Comparison of ENCODE assay signal across 14 cellular contexts in genomic region chr11:944711-945470, GRCh38. TPM values are rescaled to one million over a fixed set of nuclear protein-coding genes. Genes with fewer than 3 reads are reported as not detected.
A peak's percentile ranks its signal among the peaks of the same experiment; 100 is the strongest.
DNase-seq lines count a peak whose midpoint lies in the region; ATAC-seq and TF ChIP-seq lines count a peak whose summit lies in the region.
"Had no signal": no experiment of that assay in that cellular context is flagged by ENCODE, and none has a peak within 500 bp of the region (broad histone marks: within the 10 kb centered on the region; RNA-seq: fewer than 3 reads in every experiment).

No MANE protein-coding gene starts in this region.

- H3K9me3 Mint-ChIP-seq in CD4-positive, alpha-beta memory T cell, result peaks cover 0 to 13% (median 5%) of the 10 kb centered on the region in 8 donors
- H3K9me3 Mint-ChIP-seq in endothelial cell (ENCODE audit: unreplicated experiment), result no peaks in the 10 kb centered on the region
- H3K9me3 Mint-ChIP-seq: natural killer cell treated with Interleukin-12 subunit alpha and Interleukin-12 subunit beta and Interleukin-15 and Interleukin-18, amount 100 ng/mL, for 72 hours had no signal

- H3K4me1 Mint-ChIP-seq in CD4-positive, alpha-beta memory T cell, result peaks cover 26 to 45% (median 38%) of the 10 kb centered on the region in 4 donors
- peaks cover 49% of the 10 kb centered on the region for H3K4me1 Mint-ChIP-seq in endothelial cell (ENCODE audit: unreplicated experiment)

- H3K9me3 ChIP-seq in CD4-positive, alpha-beta memory T cell (ENCODE audit: control insufficient read depth in 1 of 2, low read length in 2 of 2), result no peaks in the 10 kb centered on the region
- H3K9me3 ChIP-seq in OCI-LY1 (ENCODE audit: low read length), result peaks cover 3% of the 10 kb centered on the region; the same call in 1 of the 2 replicates

- peak overlapping the region; percentile 6 for H3K56ac ChIP-seq in mesendoderm (ENCODE audit: low read length)

- peak overlapping the region in 5 of 7 donors; percentile 42 to 82 (median 59) for H3K27ac Mint-ChIP-seq in CD4-positive, alpha-beta memory T cell
- peak overlapping the region; percentile 67 for H3K27ac Mint-ChIP-seq in endothelial cell (ENCODE audit: unreplicated experiment)
- H3K27ac Mint-ChIP-seq: natural killer cell treated with Interleukin-12 subunit alpha and Interleukin-12 subunit beta and Interleukin-15 and Interleukin-18, amount 100 ng/mL, for 72 hours; T-helper 2 cell treated with Interferon-gamma antibody and Interleukin-4, amounts not matched to agents 5 μg/mL and 100 μg/mL, for 36 hours had no signal

- no peak overlapping the region for H2AFZ ChIP-seq in OCI-LY1 (ENCODE audit: low read length)

- no peak overlapping the region for H3K27ac ChIP-seq in CD4-positive, alpha-beta memory T cell (ENCODE audit: low read depth, low read length)
- no peak overlapping the region for H3K27ac ChIP-seq in OCI-LY1 (ENCODE audit: low read depth, low read length, poor library complexity, severe bottlenecking)
- peak overlapping the region; percentile 6 for H3K27ac ChIP-seq in mesendoderm (ENCODE audit: low read depth, low read length)
- H3K27ac ChIP-seq: stomach had no signal

- H3K4ac ChIP-seq in mesendoderm (ENCODE audit: low read depth, low read length), result no peak overlapping the region

- no peaks in the 10 kb centered on the region for H3F3A ChIP-seq in OCI-LY1 (ENCODE audit: insufficient read depth, low read length)

- peak overlapping the region; percentile 50 for H2BK5ac ChIP-seq in mesendoderm (ENCODE audit: low read length)

- H3K79me1 ChIP-seq in mesendoderm (ENCODE audit: low read length), result peaks cover 19% of the 10 kb centered on the region

- H2BK120ac ChIP-seq in mesendoderm (ENCODE audit: low read depth, low read length), result no peak overlapping the region

- no peak overlapping the region for H4K8ac ChIP-seq in mesendoderm (ENCODE audit: low read depth, low read length)

- H3K36me3 Mint-ChIP-seq in CD4-positive, alpha-beta memory T cell, result peaks cover 47 to 49% of the 10 kb centered on the region in 2 donors
- H3K36me3 Mint-ChIP-seq in endothelial cell (ENCODE audit: low read depth, unreplicated experiment), result peaks cover 57% of the 10 kb centered on the region

- intact Hi-C loops in CD4-positive, alpha-beta memory T cell (cut with micrococcal nuclease), result no loop called here

- no peak overlapping the region for H2AK5ac ChIP-seq in mesendoderm (ENCODE audit: low read length)

- DNase-seq in CD4-positive, alpha-beta memory T cell, result no peak
- DNase-seq in endothelial cell (ENCODE audit: low spot score), result no peak
- DNase-seq in mesendoderm, result peak; percentile 82
- DNase-seq in NK-92 (lab: John Stamatoyannopoulos, UW; ENCODE audit: unreplicated experiment), result no peak
- DNase-seq in GDM1 (lab: John Stamatoyannopoulos, UW), result no peak
- DNase-seq in T1000 (lab: John Stamatoyannopoulos, UW), result no peak
- DNase-seq: NCI-H1694; stimulated activated CD4-positive, alpha-beta T cell treated with anti-CD3 and anti-CD28 coated beads, Interleukin-2, amount 100 ng/mL, for 24 hours; stomach had no signal

- no peak overlapping the region for H4K5ac ChIP-seq in mesendoderm (ENCODE audit: low read length)

- no peaks in the 10 kb centered on the region for H3K9me2 ChIP-seq in OCI-LY1 (ENCODE audit: low read depth, low read length)

- H3K4me2 ChIP-seq in OCI-LY1 (ENCODE audit: low read length) (no peak overlapping the region), mesendoderm (ENCODE audit: low read length) (no peak overlapping the region)

- WGBS in mesendoderm (ENCODE audit: extremely low coverage, insufficient coverage, low lambda C conversion rate), result no CpG with 5 or more reads among the region's 13 CpGs

- H3K79me2 ChIP-seq in OCI-LY1 (ENCODE audit: insufficient read depth, low read length) (peaks cover 19% of the 10 kb centered on the region), mesendoderm (ENCODE audit: control insufficient read depth, insufficient read depth, low read length) (peaks cover 23% of the 10 kb centered on the region)

- H3K18ac ChIP-seq in mesendoderm (ENCODE audit: low read length), result no peak overlapping the region

- no peaks in the 10 kb centered on the region for H3K27me3 Mint-ChIP-seq in CD4-positive, alpha-beta memory T cell
- H3K27me3 Mint-ChIP-seq in endothelial cell (ENCODE audit: unreplicated experiment), result peaks cover 10% of the 10 kb centered on the region
- H3K27me3 Mint-ChIP-seq: natural killer cell treated with Interleukin-12 subunit alpha and Interleukin-12 subunit beta and Interleukin-15 and Interleukin-18, amount 100 ng/mL, for 72 hours had no signal

- TF ChIP-seq CTCF in OCI-LY1 (IDR thresholded peaks at IDR 0.05; ENCODE audit: low read length) (peak; percentile 11; the same call in 1 of the 2 replicates), endothelial cell (IDR thresholded peaks at IDR 0.05; ENCODE audit: unreplicated experiment) (no peak)

- ATAC-seq in HG03571 (IDR thresholded peaks at IDR 0.05; ENCODE audit: unreplicated experiment), result no peak
- ATAC-seq: GM12878; natural killer cell treated with Interleukin-12 subunit alpha and Interleukin-12 subunit beta and Interleukin-15 and Interleukin-18, amount 100 ng/mL, for 72 hours had no signal

- peak overlapping the region; percentile 94 for H3K23ac ChIP-seq in mesendoderm (ENCODE audit: low read length)

- peaks cover 17% of the 10 kb centered on the region for H3K36me3 ChIP-seq in CD4-positive, alpha-beta memory T cell (ENCODE audit: insufficient read depth, low read length)
- H3K36me3 ChIP-seq in OCI-LY1 (ENCODE audit: insufficient read depth, low read length) (peaks cover 20% of the 10 kb centered on the region), mesendoderm (ENCODE audit: control insufficient read depth, insufficient read depth, low read length) (no peaks in the 10 kb centered on the region)

- CTCF ChIA-PET in CD4-positive, alpha-beta memory T cell (lab: Charles Lee; ENCODE audit: partially characterized antibody), result no interaction called here

- no peak overlapping the region for H2BK15ac ChIP-seq in mesendoderm (replicated peaks; ENCODE audit: low read depth)

- no peak overlapping the region for H3K4me3 Mint-ChIP-seq in CD4-positive, alpha-beta memory T cell
- peak overlapping the region; percentile 72 for H3K4me3 Mint-ChIP-seq in endothelial cell (ENCODE audit: unreplicated experiment)
- H3K4me3 Mint-ChIP-seq: natural killer cell treated with Interleukin-12 subunit alpha and Interleukin-12 subunit beta and Interleukin-15 and Interleukin-18, amount 100 ng/mL, for 72 hours; T-helper 2 cell treated with Interferon-gamma antibody and Interleukin-4, amounts not matched to agents 5 μg/mL and 100 μg/mL, for 36 hours had no signal

- H4K20me1 ChIP-seq in OCI-LY1 (ENCODE audit: insufficient read depth, low read length), result no peaks in the 10 kb centered on the region

- H3K9ac ChIP-seq in OCI-LY1 (ENCODE audit: low read length), result no peak overlapping the region
- peak overlapping the region; percentile 3 for H3K9ac ChIP-seq in mesendoderm (ENCODE audit: low read length)

- no peak overlapping the region for H3K4me3 ChIP-seq in CD4-positive, alpha-beta memory T cell (ENCODE audit: low read length in 2 of 2)
- H3K4me3 ChIP-seq in OCI-LY1 (ENCODE audit: low read depth, low read length, poor library complexity, severe bottlenecking) (no peak overlapping the region), mesendoderm (ENCODE audit: low read length) (no peak overlapping the region)
- H3K4me3 ChIP-seq: GM12878, stomach had no signal

- H3K27me3 ChIP-seq in CD4-positive, alpha-beta memory T cell (ENCODE audit: insufficient read depth, low read length), result no peaks in the 10 kb centered on the region
- no peaks in the 10 kb centered on the region for H3K27me3 ChIP-seq in OCI-LY1 (ENCODE audit: insufficient read depth, low read length)
- H3K27me3 ChIP-seq in mesendoderm (ENCODE audit: insufficient read depth, low read length, poor library complexity), result no peaks in the 10 kb centered on the region
- H3K27me3 ChIP-seq: stomach had no signal

- H3K4me1 ChIP-seq in CD4-positive, alpha-beta memory T cell (ENCODE audit: insufficient read depth, low read length), result peaks cover 9% of the 10 kb centered on the region
- H3K4me1 ChIP-seq in OCI-LY1 (ENCODE audit: insufficient read depth, low read length, severe bottlenecking), result peaks cover 12% of the 10 kb centered on the region
- peaks cover 8% of the 10 kb centered on the region for H3K4me1 ChIP-seq in mesendoderm (ENCODE audit: control insufficient read depth, low read depth, low read length)

- POLR2A ChIA-PET in CD4-positive, alpha-beta memory T cell (lab: Charles Lee; ENCODE audit: partially characterized antibody), result no interaction called here

RNA-seq across cellular contexts. Expression of gene AP2A2, which starts 19.2 kb away (rescaled TPM):
- 10 to 100 TPM; 81.7 to 87.4 TPM for total RNA-seq in CD4-positive, alpha-beta memory T cell
- polyA plus RNA-seq in CD4-positive, alpha-beta memory T cell, result 10 to 100 TPM in 1 of 2 donors, 1 to 10 TPM in 1; 5.1 to 14.1 TPM
- total RNA-seq in endothelial cell (ENCODE audit: unreplicated experiment), result 287 TPM
- 39.0 TPM for polyA plus RNA-seq in mesendoderm (2013, experiment 1 of 2)
- 38.3 TPM for polyA plus RNA-seq in mesendoderm (2013, experiment 2 of 2)

RNA-seq across cellular contexts. Expression of gene CHID1, which starts 34.3 kb away (rescaled TPM):
- 10 to 100 TPM; 52.1 to 59.2 TPM for total RNA-seq in CD4-positive, alpha-beta memory T cell
- polyA plus RNA-seq in CD4-positive, alpha-beta memory T cell, result 10 to 100 TPM; 46.9 to 82.3 TPM
- 69.3 TPM for total RNA-seq in endothelial cell (ENCODE audit: unreplicated experiment)
- 43.2 TPM for polyA plus RNA-seq in mesendoderm (2013, experiment 1 of 2)
- polyA plus RNA-seq in mesendoderm (2013, experiment 2 of 2), result 41.3 TPM
